7 cellular contexts compared by ENCODE assay signal in the genomic region with DNA sequence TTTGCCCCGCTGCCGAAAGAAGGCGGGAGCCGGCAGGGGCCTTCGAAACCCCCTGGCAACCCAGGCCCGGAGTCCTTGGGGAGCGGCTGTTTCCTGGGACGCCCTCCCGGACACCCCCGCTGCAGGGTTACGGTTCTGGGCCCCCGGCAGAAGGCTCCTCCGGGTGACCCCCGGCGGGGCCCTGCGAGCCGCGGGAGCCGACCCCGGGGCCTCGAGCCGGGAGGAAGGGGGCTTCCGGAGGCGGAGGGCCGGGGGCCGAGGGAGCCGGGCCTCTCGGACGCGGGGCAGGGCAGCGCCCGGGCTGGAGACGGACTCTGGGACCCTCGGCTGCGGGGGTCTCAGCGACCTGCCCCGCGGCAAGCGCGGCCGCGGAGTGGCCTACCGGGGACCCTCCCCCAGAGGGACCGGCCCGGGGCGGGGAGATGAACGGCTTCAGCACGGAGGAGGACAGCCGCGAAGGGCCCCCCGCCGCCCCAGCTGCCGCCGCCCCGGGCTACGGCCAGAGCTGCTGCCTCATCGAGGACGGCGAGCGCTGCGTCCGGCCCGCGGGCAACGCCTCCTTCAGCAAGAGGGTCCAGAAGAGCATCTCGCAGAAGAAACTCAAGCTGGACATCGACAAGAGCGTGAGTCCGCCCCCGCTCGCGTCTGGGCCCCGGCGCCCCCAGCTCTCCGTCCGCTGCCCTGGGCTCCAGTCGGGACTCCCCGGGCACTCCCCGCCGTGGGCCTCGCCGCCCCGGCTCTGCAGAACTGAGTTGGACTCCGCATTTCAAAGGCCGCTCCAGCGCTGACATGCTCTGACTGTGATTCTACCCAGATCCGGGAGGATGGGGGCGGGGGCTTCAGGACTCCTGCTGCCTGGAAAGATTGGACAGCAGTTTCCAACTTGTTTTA. TPM values are rescaled to one million over a fixed set of nuclear protein-coding genes. Genes with fewer than 3 reads are reported as not detected.
DNase-seq lines count a peak whose midpoint lies in the region; ATAC-seq and TF ChIP-seq lines count a peak whose summit lies in the region.

No MANE protein-coding gene starts in this region.

- TF ChIP-seq POLR2A in gastroesophageal sphincter (IDR thresholded peaks at IDR 0.05), result peak in 1 of 2 donors; percentile 12

- H3K27me3 ChIP-seq in gastroesophageal sphincter (no peaks in the 10 kb centered on the region), neuronal stem cell (ENCODE audit: control insufficient read depth in 3 of 3, insufficient read depth in 3 of 3, low read depth in 1 of 3, low read length in 3 of 3) (no peaks in the 10 kb centered on the region), tibial artery (no peaks in the 10 kb centered on the region)

- H4K91ac ChIP-seq in neuronal stem cell (ENCODE audit: low read depth, low read length, poor library complexity), result no peak overlapping the region

- H3K4me2 ChIP-seq in OCI-LY7 (ENCODE audit: low read length), result peak overlapping the region; percentile 98
- peak overlapping the region; percentile 84 for H3K4me2 ChIP-seq in neuronal stem cell (ENCODE audit: insufficient read depth, low read length, poor library complexity, severe bottlenecking)

- H2AFZ ChIP-seq in OCI-LY7 (ENCODE audit: low read length), result peak overlapping the region; percentile 48
- H2AFZ ChIP-seq in neuronal stem cell (ENCODE audit: low read length), result peak overlapping the region; percentile 99

- POLR2A ChIA-PET in OCI-LY7 (lab: Charles Lee), result no interaction called here

- peak overlapping the region; percentile 77 for H3K23ac ChIP-seq in neuronal stem cell (ENCODE audit: low read depth, low read length, poor library complexity)

- no peak overlapping the region for H3K4ac ChIP-seq in neuronal stem cell (ENCODE audit: low read length)

- H3K14ac ChIP-seq in neuronal stem cell (ENCODE audit: low read length), result peak overlapping the region; percentile 47

- H3K27ac ChIP-seq in OCI-LY7 (ENCODE audit: low read depth, low read length, poor library complexity, severe bottlenecking) (no peak overlapping the region), gastroesophageal sphincter (peak overlapping the region; percentile 48 to 95 (median 88)), neuronal stem cell (replicated peaks; ENCODE audit: low read length) (peak overlapping the region; percentile 38), tibial artery (peak overlapping the region; percentile 86 to 91)

- H2BK120ac ChIP-seq in neuronal stem cell (ENCODE audit: low read depth, low read length), result no peak overlapping the region

- DNase-seq in OCI-LY7 (ENCODE audit: low spot score) (peak; percentile 25), neuronal stem cell (ENCODE audit: low spot score) (peak; percentile 57), tibial artery (peak; percentile 71 to 75)
- DNase-seq in activated naive CD4-positive, alpha-beta T cell (lab: John Stamatoyannopoulos, UW), result peak in 3 of 4 experiments; percentile 5 to 22 (median 22)

- no peaks in the 10 kb centered on the region for H3K9me2 ChIP-seq in OCI-LY7 (ENCODE audit: insufficient read depth, low read length)

- H4K8ac ChIP-seq in neuronal stem cell (ENCODE audit: low read depth, low read length), result no peak overlapping the region

- H4K20me1 ChIP-seq in OCI-LY7 (ENCODE audit: insufficient read depth, low read length), result peaks cover 30% of the 10 kb centered on the region; the same call in 1 of the 2 replicates

- no peak overlapping the region for H2AK5ac ChIP-seq in neuronal stem cell (ENCODE audit: low read depth, low read length)

- H3K36me3 ChIP-seq in OCI-LY7 (ENCODE audit: insufficient read depth, low read length) (peaks cover 27% of the 10 kb centered on the region), gastroesophageal sphincter (peaks cover 0 to 30% of the 10 kb centered on the region in 2 donors), neuronal stem cell (replicated peaks in 1 of 2; ENCODE audit: control insufficient read depth in 2 of 2, insufficient read depth in 2 of 2, low read length in 2 of 2) (peaks cover 4 to 43% of the 10 kb centered on the region in 2 donors), tibial artery (peaks cover 9 to 21% (median 11%) of the 10 kb centered on the region in 3 donors)

- no peak overlapping the region for H2BK15ac ChIP-seq in neuronal stem cell (ENCODE audit: low read length)

- no peak overlapping the region for H2BK12ac ChIP-seq in neuronal stem cell (ENCODE audit: low read length)

- H3K9me3 ChIP-seq in OCI-LY7 (ENCODE audit: low read length), result no peaks in the 10 kb centered on the region
- no peaks in the 10 kb centered on the region for H3K9me3 ChIP-seq in gastroesophageal sphincter
- H3K9me3 ChIP-seq in neuronal stem cell (replicated peaks in 1 of 2; ENCODE audit: control insufficient read depth in 2 of 2, insufficient read depth in 1 of 2, low read depth in 1 of 2, low read length in 2 of 2), result no peaks in the 10 kb centered on the region
- H3K9me3 ChIP-seq in tibial artery, result no peaks in the 10 kb centered on the region

- peaks cover 26% of the 10 kb centered on the region; the same call in 1 of the 2 replicates for H3K79me2 ChIP-seq in OCI-LY7 (ENCODE audit: insufficient read depth, low read depth, low read length)

- ATAC-seq in GM18511 (IDR thresholded peaks at IDR 0.05; ENCODE audit: unreplicated experiment) (peak; percentile 32), HG02763 (IDR thresholded peaks at IDR 0.05; ENCODE audit: unreplicated experiment) (peak; percentile 18), gastroesophageal sphincter (peak; percentile 11)

- TF ChIP-seq EP300 in gastroesophageal sphincter (IDR thresholded peaks at IDR 0.05), result no peak

- CTCF ChIA-PET in OCI-LY7 (lab: Charles Lee; ENCODE audit: unreplicated experiment), result no interaction called here

- WGBS in gastroesophageal sphincter (ENCODE audit: low coverage in 1 of 2), 2 donors, result 0% methylated on average over 4 to 13 of the region's 88 CpGs
- WGBS in neuronal stem cell (ENCODE audit: extremely low coverage in 2 of 2, insufficient read length in 2 of 2, insufficient replicate concordance in 1 of 2), 2 donors, result no CpG with 5 or more reads among the region's 88 CpGs

- intact Hi-C loops in OCI-LY7 (cut with micrococcal nuclease; ENCODE audit: unreplicated experiment), result loop anchor here (5.0 to 10.0 kb wide), 3 partner anchors 308 to 496 kb away; a partner anchor contains a TSS
- intact Hi-C loops in tibial artery (cut with DNase I; ENCODE audit: low total_unique reads), result no loop called here

- peak overlapping the region; percentile 73 for H3K9ac ChIP-seq in neuronal stem cell (ENCODE audit: low read depth, low read length, poor library complexity)

- H3K79me1 ChIP-seq in neuronal stem cell (ENCODE audit: low read depth, low read length), result peaks cover 3% of the 10 kb centered on the region

- peak overlapping the region; percentile 57 for H2BK5ac ChIP-seq in neuronal stem cell (ENCODE audit: low read length)

- peak overlapping the region; percentile 65 for H3K18ac ChIP-seq in neuronal stem cell (ENCODE audit: low read length)

- H3K4me1 ChIP-seq in OCI-LY7 (ENCODE audit: insufficient read depth, low read length, poor library complexity, severe bottlenecking) (peaks cover 15% of the 10 kb centered on the region), gastroesophageal sphincter (peaks cover 0 to 47% (median 7%) of the 10 kb centered on the region in 3 donors), neuronal stem cell (ENCODE audit: control insufficient read depth in 2 of 2, insufficient read depth in 1 of 2, low read depth in 1 of 2, low read length in 2 of 2) (peaks cover 5 to 11% of the 10 kb centered on the region in 2 donors), tibial artery (peaks cover 0 to 38% (median 29%) of the 10 kb centered on the region in 4 donors)

- TF ChIP-seq CTCF in OCI-LY7 (conservative IDR thresholded peaks at IDR 0.05; ENCODE audit: low read length) (no peak), gastroesophageal sphincter (IDR thresholded peaks at IDR 0.05) (no peak), tibial artery (IDR thresholded peaks at IDR 0.05) (no peak)

- peak overlapping the region; percentile 78 for H3K4me3 ChIP-seq in OCI-LY7 (ENCODE audit: low read depth, low read length, poor library complexity, severe bottlenecking)
- H3K4me3 ChIP-seq in gastroesophageal sphincter, result peak overlapping the region; percentile 75 to 98
- peak overlapping the region; percentile 74 to 86 for H3K4me3 ChIP-seq in neuronal stem cell (ENCODE audit: low read length in 2 of 2)
- H3K4me3 ChIP-seq in tibial artery, result peak overlapping the region; percentile 89 to 98

- no TSS peak for BruUV-seq in OCI-LY7 (replicated peaks; lab: Mats Ljungman, UMichigan)

RNA-seq across cellular contexts. Expression of a gene that starts 0.6 kb away (rescaled TPM):
- 33.2 and 38.7 TPM in 2 replicates for total RNA-seq in OCI-LY7 (2014; rRNA removed; shearing (Covaris generic))
- total RNA-seq in OCI-LY7 (2022) (37.5 and 39.3 TPM in 2 replicates), gastroesophageal sphincter (10 to 100 TPM; 37.4 to 88.3 (median 68.8) TPM)
- 57.9 TPM for polyA plus RNA-seq in neuronal stem cell (2013, experiment 1 of 2)
- polyA plus RNA-seq in neuronal stem cell (2013, experiment 2 of 2), result 60.6 TPM

RNA-seq across cellular contexts. Expression of a gene that starts 31.6 kb away (rescaled TPM):
- not detected in 2 replicates for total RNA-seq in OCI-LY7 (2014; rRNA removed; shearing (Covaris generic))
- not detected in 2 replicates for total RNA-seq in OCI-LY7 (2022)
- total RNA-seq in gastroesophageal sphincter, result not detected
- polyA plus RNA-seq in neuronal stem cell (2013, experiment 1 of 2), result not detected
- not detected for polyA plus RNA-seq in neuronal stem cell (2013, experiment 2 of 2)

Comparison
In these comparisons a context has a peak if more than half of its experiments do, and no peak if none do; other contexts are left out.
1. DNase-seq: peak in every context shown above with its lines; median percentile 73 in tibial artery; 57 in neuronal stem cell; 25 in OCI-LY7; 22 in activated naive CD4-positive, alpha-beta T cell.